In genomic region chr22:37077802-37078448, GRCh38 we compare ENCODE assay signal across 9 cellular contexts. TPM values are rescaled to one million over a fixed set of nuclear protein-coding genes. Genes with fewer than 3 reads are reported as not detected.
A peak's percentile ranks its signal among the peaks of the same experiment; 100 is the strongest.
DNase-seq lines count a peak whose midpoint lies in the region; ATAC-seq and TF ChIP-seq lines count a peak whose summit lies in the region.
"Had no signal": no experiment of that assay in that cellular context is flagged by ENCODE, and none has a peak within 500 bp of the region (broad histone marks: within the 10 kb centered on the region; RNA-seq: fewer than 3 reads in every experiment).

No MANE protein-coding gene starts in this region.

- no peaks in the 10 kb centered on the region for H3K27me3 Mint-ChIP-seq in CD4-positive, alpha-beta T cell

- intact Hi-C loops in CD4-positive, alpha-beta T cell (cut with DNase I, micrococcal nuclease): loop anchor here (1.0 to 5.0 kb wide), 12 partner anchors 15 to 379 kb away; partner anchors contain the start of gene IL2RB (in 1 of the 2)

- no peaks in the 10 kb centered on the region for H3K27me3 ChIP-seq in CD4-positive, alpha-beta T cell (ENCODE audit: control insufficient read depth, insufficient read depth, low read length)

- no peaks in the 10 kb centered on the region for H3K9me3 ChIP-seq in CD4-positive, alpha-beta T cell (ENCODE audit: control insufficient read depth, low read length)

- DNase-seq in CD4-positive, alpha-beta T cell: peak; percentile 69 to 92 (median 83)
- DNase-seq in HK-2 (ENCODE audit: unreplicated experiment): peak; percentile 54
- peak; percentile 74 for DNase-seq in UCSD-AML1 (lab: John Stamatoyannopoulos, UW; ENCODE audit: unreplicated experiment)
- peak; percentile 67 for DNase-seq in astrocyte of the hippocampus (ENCODE audit: low read depth, low spot score)
- DNase-seq in iris pigment epithelial cell (ENCODE audit: low read depth): peak; percentile 33
- DNase-seq in stimulated activated CD4-positive, alpha-beta T cell treated with anti-CD3 and anti-CD28 coated beads, Interleukin-4, amount 100 ng/mL, for 24 hours: peak; percentile 88
- DNase-seq in SW480 (ENCODE audit: low spot score): no peak

- POLR2A ChIA-PET in CD4-positive, alpha-beta T cell (lab: Charles Lee): interaction anchor here (0.9 to 2.4 kb wide), 4 partner anchors 44 to 121 kb away, joined by 5 to 22 read pairs (median 5); no protein-coding TSS in a partner anchor

- H3K27ac Mint-ChIP-seq in CD4-positive, alpha-beta T cell: peak overlapping the region; percentile 99

- H3K4me1 Mint-ChIP-seq in CD4-positive, alpha-beta T cell (ENCODE audit: low read depth): peaks cover 34% of the 10 kb centered on the region

- no peaks in the 10 kb centered on the region for H3K9me3 Mint-ChIP-seq in CD4-positive, alpha-beta T cell

- CTCF ChIA-PET in CD4-positive, alpha-beta T cell (lab: Charles Lee): interaction anchor here (0.6 to 2.5 kb wide), 7 partner anchors 44 to 151 kb away, joined by 3 to 18 read pairs (median 4); no protein-coding TSS in a partner anchor

- H3K27ac ChIP-seq in CD4-positive, alpha-beta T cell (ENCODE audit: low read depth, low read length): no peak overlapping the region

- TF ChIP-seq CTCF in CD4-positive, alpha-beta T cell (IDR thresholded peaks at IDR 0.05): peak; percentile 99

- H3K36me3 Mint-ChIP-seq in CD4-positive, alpha-beta T cell (ENCODE audit: low read depth): no peaks in the 10 kb centered on the region

- H3K4me3 Mint-ChIP-seq in CD4-positive, alpha-beta T cell: peak overlapping the region; percentile 12

- ATAC-seq in CD4-positive, alpha-beta T cell (ENCODE audit: poor library complexity): peak; percentile 14
- ATAC-seq in HG03280 (IDR thresholded peaks at IDR 0.05; ENCODE audit: unreplicated experiment): no peak

RNA-seq across cellular contexts. Expression of gene KCTD17, which starts 26.4 kb away (rescaled TPM):
- 10 to 100 TPM; 17.3 to 17.9 TPM for total RNA-seq in CD4-positive, alpha-beta T cell

RNA-seq across cellular contexts. Expression of gene TMPRSS6, which starts 31.6 kb away (rescaled TPM):
- under 1 TPM; 0.19 to 0.39 TPM for total RNA-seq in CD4-positive, alpha-beta T cell
- total RNA-seq: NCI-H460 had no signal

RNA-seq across cellular contexts. Expression of gene MPST, which starts 58.4 kb away (rescaled TPM):
- total RNA-seq in CD4-positive, alpha-beta T cell: 1 to 10 TPM; 1.7 to 1.8 TPM

RNA-seq across cellular contexts. Expression of gene TST, which starts 58.7 kb away (rescaled TPM):
- not detected for total RNA-seq in CD4-positive, alpha-beta T cell
